ENCODE assay signal across 8 cellular contexts in genomic region chr4:140095694-140096482, GRCh38. TPM values are rescaled to one million over a fixed set of nuclear protein-coding genes. Genes with fewer than 3 reads are reported as not detected.
DNase-seq lines count a peak whose midpoint lies in the region; TF ChIP-seq lines count a peak whose summit lies in the region.

No MANE protein-coding gene starts in this region.

- H3K9ac ChIP-seq in BLaER1 (peak overlapping the region; percentile 76), mesenchymal stem cell (ENCODE audit: low read length) (no peak overlapping the region)

- CTCF ChIA-PET in HEK293T (lab: Yijun Ruan, JAX), result interaction anchor here (0.5 to 1.1 kb wide), 4 partner anchors 17 to 264 kb away, joined by 3 to 5 read pairs (median 4); no protein-coding TSS in a partner anchor

- H4K20me1 ChIP-seq in BLaER1, result no peaks in the 10 kb centered on the region

- peak overlapping the region; percentile 60 for H3K4me3 ChIP-seq in BLaER1
- H3K4me3 ChIP-seq in mesenchymal stem cell (ENCODE audit: insufficient read depth in 1 of 2, low read depth in 1 of 2, low read length in 2 of 2), result no peak overlapping the region

- no peak overlapping the region for H3K23ac ChIP-seq in mesenchymal stem cell (ENCODE audit: low read length in 2 of 2)

- peaks cover 11% of the 10 kb centered on the region for H3K79me1 ChIP-seq in mesenchymal stem cell (replicated peaks; ENCODE audit: low read length, poor library complexity, severe bottlenecking)

- POLR2A ChIA-PET in HEK293T (lab: Yijun Ruan, JAX), result interaction anchor here (0.7 to 1.5 kb wide), 13 partner anchors 10 to 640 kb away, joined by 3 to 14 read pairs (median 3); no protein-coding TSS in a partner anchor

- H3K4me1 ChIP-seq in BLaER1 (peaks cover 96% of the 10 kb centered on the region), mesenchymal stem cell (ENCODE audit: control insufficient read depth, insufficient read depth, low read depth, low read length) (peaks cover 15% of the 10 kb centered on the region)

- peak overlapping the region in 1 of 2 experiments; percentile 29 for H3K4ac ChIP-seq in mesenchymal stem cell (ENCODE audit: low read depth in 1 of 2, low read length in 2 of 2)

- DNase-seq in HT-29 (ENCODE audit: low spot score) (peak; percentile 67), mesenchymal stem cell (peak; percentile 99), DMS114 treated with DMSO at 0.1 percent for 48 hours (lab: John Stamatoyannopoulos, UW; ENCODE audit: unreplicated experiment) (no peak), HEK293T (ENCODE audit: extremely low spot score) (no peak)
- peak; percentile 36 for DNase-seq in activated CD4-positive, alpha-beta T cell treated with anti-CD3 and anti-CD28 coated beads for 1 hour
- DNase-seq in stimulated activated naive CD4-positive, alpha-beta T cell treated with Interleukin-2 at 50 U/mL for 16 hours (lab: John Stamatoyannopoulos, UW), result peak; percentile 50

- H2BK120ac ChIP-seq in mesenchymal stem cell (ENCODE audit: low read depth, low read length), result peak overlapping the region; percentile 43

- no peak overlapping the region for H2BK5ac ChIP-seq in mesenchymal stem cell (ENCODE audit: low read depth, low read length, poor library complexity, severe bottlenecking)

- no peak overlapping the region for H2AFZ ChIP-seq in mesenchymal stem cell (ENCODE audit: low read depth, low read length)

- H3K4me2 ChIP-seq in BLaER1 (peak overlapping the region; percentile 88), mesenchymal stem cell (ENCODE audit: low read length, poor library complexity, severe bottlenecking) (no peak overlapping the region)

- H2BK15ac ChIP-seq in mesenchymal stem cell (ENCODE audit: low read depth, poor library complexity, severe bottlenecking), result peak overlapping the region; percentile 60

- H3K9me3 ChIP-seq in BLaER1 (no peaks in the 10 kb centered on the region), mesenchymal stem cell (ENCODE audit: control insufficient read depth, low read length) (no peaks in the 10 kb centered on the region)

- H2BK12ac ChIP-seq in mesenchymal stem cell (ENCODE audit: low read length in 2 of 2), result peak overlapping the region; percentile 12 to 89

- peak overlapping the region; percentile 21 for H2AK5ac ChIP-seq in mesenchymal stem cell (ENCODE audit: low read length, severe bottlenecking)

- H3K14ac ChIP-seq in mesenchymal stem cell (ENCODE audit: low read length in 2 of 2), result peak overlapping the region in 1 of 2 experiments; percentile 59

- H3K18ac ChIP-seq in mesenchymal stem cell (ENCODE audit: low read depth in 1 of 2, low read length in 2 of 2), result peak overlapping the region; percentile 61 to 92

- WGBS in mesenchymal stem cell, result 15% methylated on average over 9 of the region's 9 CpGs

- no peaks in the 10 kb centered on the region for H3K36me3 ChIP-seq in BLaER1
- no peaks in the 10 kb centered on the region for H3K36me3 ChIP-seq in mesenchymal stem cell (ENCODE audit: control insufficient read depth in 1 of 2, insufficient read depth in 2 of 2, low read depth in 1 of 2, low read length in 2 of 2)

- H3K27me3 ChIP-seq in BLaER1, result no peaks in the 10 kb centered on the region
- no peaks in the 10 kb centered on the region for H3K27me3 ChIP-seq in mesenchymal stem cell (ENCODE audit: control insufficient read depth in 1 of 2, insufficient read depth in 1 of 2, low read length in 2 of 2)

- H3K27ac ChIP-seq in BLaER1, result peak overlapping the region; percentile 90
- H3K27ac ChIP-seq in cingulate gyrus (ENCODE audit: low read depth, low read length), result peak overlapping the region; percentile 80
- peak overlapping the region; percentile 39 for H3K27ac ChIP-seq in mesenchymal stem cell (ENCODE audit: low read length, poor library complexity, severe bottlenecking)

- H4K8ac ChIP-seq in mesenchymal stem cell (ENCODE audit: low read length), result peak overlapping the region; percentile 88

- H4K91ac ChIP-seq in mesenchymal stem cell (ENCODE audit: low read length), result peak overlapping the region; percentile 88

TF ChIP-seq in HEK293T, 16 proteins besides CTCF, POLR2A, EP300 and RAD21:
- TF ChIP-seq L3MBTL2 (conservative IDR thresholded peaks at IDR 0.05), result no peak
- no peak for TF ChIP-seq FOXK2 (IDR thresholded peaks at IDR 0.05)
- no peak for TF ChIP-seq SP1 (IDR thresholded peaks at IDR 0.05)
- TF ChIP-seq SUZ12 (IDR thresholded peaks at IDR 0.05), result no peak
- TF ChIP-seq ELF4 (IDR thresholded peaks at IDR 0.05), result no peak
- TF ChIP-seq ZNF384 (IDR thresholded peaks at IDR 0.05), result no peak
- TF ChIP-seq TARDBP (IDR thresholded peaks at IDR 0.05), result no peak
- no peak for TF ChIP-seq CTBP1 (IDR thresholded peaks at IDR 0.05; ENCODE audit: borderline replicate concordance)
- TF ChIP-seq LEF1 (IDR thresholded peaks at IDR 0.05; ENCODE audit: borderline replicate concordance), result no peak
- no peak for TF ChIP-seq ARNT (IDR thresholded peaks at IDR 0.05)
- no peak for TF ChIP-seq FOXM1 (IDR thresholded peaks at IDR 0.05; ENCODE audit: borderline replicate concordance)
- TF ChIP-seq NFRKB (IDR thresholded peaks at IDR 0.05), result no peak
- no peak for TF ChIP-seq PKNOX1 (IDR thresholded peaks at IDR 0.05)
- no peak for TF ChIP-seq FOXA1 (IDR thresholded peaks at IDR 0.05)
- TF ChIP-seq BHLHE40 (IDR thresholded peaks at IDR 0.05; ENCODE audit: borderline replicate concordance), result no peak
- TF ChIP-seq HDGF (IDR thresholded peaks at IDR 0.05; ENCODE audit: borderline replicate concordance), result no peak

RNA-seq across cellular contexts. Expression of gene MAML3, which starts 58.1 kb away (rescaled TPM):
- total RNA-seq in HT-29 (2014; rRNA removed; shearing (Covaris generic)), result 8.6 and 11.8 TPM in 2 replicates
- polyA plus RNA-seq in mesenchymal stem cell (2013, experiment 1 of 2), result 2.5 TPM
- polyA plus RNA-seq in mesenchymal stem cell (2013, experiment 2 of 2), result 2.4 TPM

Comparison
In these comparisons a context has a peak if more than half of its experiments do, and no peak if none do; other contexts are left out.
1. H3K27ac ChIP-seq: peak in every context shown above with its lines; median percentile 90 in BLaER1; 80 in cingulate gyrus; 39 in mesenchymal stem cell.
2. DNase-seq: peak in HT-29 (single experiment), activated CD4-positive, alpha-beta T cell treated with anti-CD3 and anti-CD28 coated beads for 1 hour (single experiment), mesenchymal stem cell (single experiment) and stimulated activated naive CD4-positive, alpha-beta T cell treated with Interleukin-2 at 50 U/mL for 16 hours (single experiment); none in DMS114 treated with DMSO at 0.1 percent for 48 hours (single experiment) and HEK293T (single experiment).